ENCODE assay signal across 7 cellular contexts in genomic region chr16:70430667-70431536, GRCh38. TPM values are rescaled to one million over a fixed set of nuclear protein-coding genes. Genes with fewer than 3 reads are reported as not detected.
DNase-seq lines count a peak whose midpoint lies in the region; ATAC-seq and TF ChIP-seq lines count a peak whose summit lies in the region.

No MANE protein-coding gene starts in this region.

- POLR2A ChIA-PET in RWPE1 (lab: Yijun Ruan, JAX; ENCODE audit: low non-redundant PET): no interaction called here
- POLR2A ChIA-PET in activated naive CD8-positive, alpha-beta T cell treated with anti-CD3 and anti-CD28 coated beads, Interleukin-2, amount 10 ng/mL, durations not matched to agents 7 days and 5 days (lab: Charles Lee): interaction anchor here (0.7 to 4.3 kb wide), 5 partner anchors 13 to 52 kb away, joined by 3 to 18 read pairs (median 3); no protein-coding TSS in a partner anchor

- WGBS in tibial nerve, 2 donors: 40 to 45% methylated on average over 11 of the region's 11 CpGs

- H3K27me3 ChIP-seq in lower lobe of right lung (ENCODE audit: low read depth) (no peaks in the 10 kb centered on the region), tibial nerve (no peaks in the 10 kb centered on the region)

- peak; percentile 52 for ATAC-seq in GM19035 (IDR thresholded peaks at IDR 0.05; ENCODE audit: unreplicated experiment)
- ATAC-seq in HG03039 (IDR thresholded peaks at IDR 0.05; ENCODE audit: unreplicated experiment): peak; percentile 41
- peak; percentile 65 for ATAC-seq in activated naive CD8-positive, alpha-beta T cell treated with anti-CD3 and anti-CD28 coated beads, Interleukin-2, amount 10 ng/mL, durations not matched to agents 7 days and 5 days (ENCODE audit: low read depth)
- peak; percentile 20 to 31 for ATAC-seq in lower lobe of right lung

- CTCF ChIA-PET in RWPE1 (lab: Yijun Ruan, JAX): no interaction called here

- H3K9me3 ChIP-seq in lower lobe of right lung (no peaks in the 10 kb centered on the region), tibial nerve (no peaks in the 10 kb centered on the region)

- intact Hi-C loops in lower lobe of right lung (cut with DNase I): no loop called here

- TF ChIP-seq EP300 in tibial nerve (IDR thresholded peaks at IDR 0.05): no peak

- peak overlapping the region; percentile 72 for H3K4me3 Mint-ChIP-seq in activated naive CD8-positive, alpha-beta T cell treated with anti-CD3 and anti-CD28 coated beads, Interleukin-2, amount 10 ng/mL, durations not matched to agents 7 days and 5 days

- H3K36me3 ChIP-seq in lower lobe of right lung (no peaks in the 10 kb centered on the region), tibial nerve (no peaks in the 10 kb centered on the region)

- H3K4me3 ChIP-seq in lower lobe of right lung (no peak overlapping the region), tibial nerve (no peak overlapping the region)

- H3K4me1 Mint-ChIP-seq in activated naive CD8-positive, alpha-beta T cell treated with anti-CD3 and anti-CD28 coated beads, Interleukin-2, amount 10 ng/mL, durations not matched to agents 7 days and 5 days: peaks cover 51% of the 10 kb centered on the region

- TF ChIP-seq CTCF in RWPE1 (conservative IDR thresholded peaks at IDR 0.05; ENCODE audit: low read depth): no peak
- no peak for TF ChIP-seq CTCF in lower lobe of right lung (IDR thresholded peaks at IDR 0.05)
- TF ChIP-seq CTCF in tibial nerve (IDR thresholded peaks at IDR 0.05): no peak

- H3K4me1 ChIP-seq in lower lobe of right lung (peaks cover 81% of the 10 kb centered on the region), tibial nerve (peaks cover 0 to 82% (median 65%) of the 10 kb centered on the region in 4 donors)

- no peak for TF ChIP-seq POLR2A in tibial nerve (IDR thresholded peaks at IDR 0.05)

- no peaks in the 10 kb centered on the region for H3K9me3 Mint-ChIP-seq in activated naive CD8-positive, alpha-beta T cell treated with anti-CD3 and anti-CD28 coated beads, Interleukin-2, amount 10 ng/mL, durations not matched to agents 7 days and 5 days

- DNase-seq in RWPE1 (ENCODE audit: low spot score) (no peak), lower lobe of right lung (peak; percentile 63), tibial nerve (ENCODE audit: low spot score in 2 of 2) (no peak), NCI-H774 (lab: John Stamatoyannopoulos, UW) (no peak)
- DNase-seq in activated naive CD8-positive, alpha-beta T cell treated with anti-CD3 and anti-CD28 coated beads, Interleukin-2, amount 10 ng/mL, durations not matched to agents 7 days and 5 days: peak; percentile 43

- H3K27ac Mint-ChIP-seq in activated naive CD8-positive, alpha-beta T cell treated with anti-CD3 and anti-CD28 coated beads, Interleukin-2, amount 10 ng/mL, durations not matched to agents 7 days and 5 days: peak overlapping the region; percentile 87

- no peaks in the 10 kb centered on the region for H3K27me3 Mint-ChIP-seq in activated naive CD8-positive, alpha-beta T cell treated with anti-CD3 and anti-CD28 coated beads, Interleukin-2, amount 10 ng/mL, durations not matched to agents 7 days and 5 days

- H3K27ac ChIP-seq in RWPE1: peak overlapping the region; percentile 58
- H3K27ac ChIP-seq in lower lobe of right lung: peak overlapping the region; percentile 82
- H3K27ac ChIP-seq in tibial nerve: peak overlapping the region in 3 of 4 donors; percentile 68 to 78 (median 70)

- H3K36me3 Mint-ChIP-seq in activated naive CD8-positive, alpha-beta T cell treated with anti-CD3 and anti-CD28 coated beads, Interleukin-2, amount 10 ng/mL, durations not matched to agents 7 days and 5 days: peaks cover 15% of the 10 kb centered on the region

RNA-seq across cellular contexts. Expression of gene ST3GAL2, which starts 8.0 kb away (rescaled TPM):
- 10 to 100 TPM; 31.9 to 38.6 TPM for total RNA-seq in activated naive CD8-positive, alpha-beta T cell treated with anti-CD3 and anti-CD28 coated beads, Interleukin-2, amount 10 ng/mL, durations not matched to agents 7 days and 5 days
- total RNA-seq in lower lobe of right lung (31.8 TPM), tibial nerve (10 to 100 TPM; 18.6 to 32.4 (median 23.6) TPM)

RNA-seq across cellular contexts. Expression of gene FCSK, which starts 23.5 kb away (rescaled TPM):
- total RNA-seq in activated naive CD8-positive, alpha-beta T cell treated with anti-CD3 and anti-CD28 coated beads, Interleukin-2, amount 10 ng/mL, durations not matched to agents 7 days and 5 days: 10 to 100 TPM; 24.3 to 26.0 TPM
- total RNA-seq in lower lobe of right lung: 23.8 TPM
- 10 to 100 TPM; 21.3 to 53.1 (median 37.9) TPM for total RNA-seq in tibial nerve

Comparison
In these comparisons a context has a peak if more than half of its experiments do, and no peak if none do; other contexts are left out.
1. DNase-seq: peak in activated naive CD8-positive, alpha-beta T cell treated with anti-CD3 and anti-CD28 coated beads, Interleukin-2, amount 10 ng/mL, durations not matched to agents 7 days and 5 days (single experiment) and lower lobe of right lung (single experiment); none in RWPE1 (single experiment), tibial nerve (0 of 2) and NCI-H774 (single experiment).
2. Peak in every context shown above with its lines, with median percentiles within 50 percentile points of each other: ATAC-seq and H3K27ac ChIP-seq.